Comparison of ENCODE assay signal across 11 cellular contexts in genomic region chr2:238120463-238121298, GRCh38. TPM values are rescaled to one million over a fixed set of nuclear protein-coding genes. Genes with fewer than 3 reads are reported as not detected.
DNase-seq lines count a peak whose midpoint lies in the region; ATAC-seq lines count a peak whose summit lies in the region.
"Had no signal": no experiment of that assay in that cellular context is flagged by ENCODE, and none has a peak within 500 bp of the region (broad histone marks: within the 10 kb centered on the region; RNA-seq: fewer than 3 reads in every experiment).

No MANE protein-coding gene starts in this region.

- DNase-seq in NCI-H2171 treated with DMSO at 0.1 percent for 48 hours (lab: John Stamatoyannopoulos, UW) (peak; percentile 35), NCI-H2171 (lab: John Stamatoyannopoulos, UW) (no peak), SK-N-DZ (ENCODE audit: low spot score) (peak; percentile 76), hepatic stellate cell (ENCODE audit: low spot score) (peak; percentile 47), skeletal muscle cell (ENCODE audit: low read depth) (peak; percentile 5), AG08395 (ENCODE audit: low spot score) (no peak)

- no peak overlapping the region for H3K4me3 ChIP-seq in skeletal muscle cell (ENCODE audit: low read depth, low read length)
- H3K4me3 ChIP-seq: upper lobe of left lung had no signal

- no peak for ATAC-seq in GM19023 (IDR thresholded peaks at IDR 0.05; ENCODE audit: unreplicated experiment)
- no peak for ATAC-seq in HG02870 (IDR thresholded peaks at IDR 0.05; ENCODE audit: unreplicated experiment)
- ATAC-seq: naive thymus-derived CD8-positive, alpha-beta T cell had no signal

RNA-seq across cellular contexts. Expression of gene KLHL30, which starts 17.8 kb away (rescaled TPM):
- polyA plus RNA-seq in SK-N-DZ (2014; cell fraction: cytosol; rRNA removed): 4.3 and 6.4 TPM in 2 replicates
- polyA plus RNA-seq in SK-N-DZ (2014; cell fraction: nucleus; rRNA removed): 6.6 and 8.2 TPM in 2 replicates
- polyA plus RNA-seq: keratinocyte; naive thymus-derived CD8-positive, alpha-beta T cell had no signal

RNA-seq across cellular contexts. Expression of gene ESPNL, which starts 20.5 kb away (rescaled TPM):
- polyA plus RNA-seq in SK-N-DZ (2014; cell fraction: cytosol; rRNA removed): 10.9 and 11.8 TPM in 2 replicates
- 29.8 and 39.1 TPM in 2 replicates for polyA plus RNA-seq in SK-N-DZ (2014; cell fraction: nucleus; rRNA removed)
- polyA plus RNA-seq: naive thymus-derived CD8-positive, alpha-beta T cell had no signal

RNA-seq across cellular contexts. Expression of gene ERFE, which starts 38.1 kb away (rescaled TPM):
- polyA plus RNA-seq in SK-N-DZ (2014; cell fraction: cytosol; rRNA removed): 4.6 and 6.2 TPM in 2 replicates
- polyA plus RNA-seq in SK-N-DZ (2014; cell fraction: nucleus; rRNA removed): 4.9 and 13.2 TPM in 2 replicates
- polyA plus RNA-seq: naive thymus-derived CD8-positive, alpha-beta T cell had no signal

RNA-seq across cellular contexts. Expression of gene SCLY, which starts 59.9 kb away (rescaled TPM):
- polyA plus RNA-seq in SK-N-DZ (2014; cell fraction: cytosol; rRNA removed): 78.3 and 103 TPM in 2 replicates
- 76.2 and 101 TPM in 2 replicates for polyA plus RNA-seq in SK-N-DZ (2014; cell fraction: nucleus; rRNA removed)

Comparison
In these comparisons a context has a peak if more than half of its experiments do, and no peak if none do; other contexts are left out.
1. DNase-seq: peak in NCI-H2171 treated with DMSO at 0.1 percent for 48 hours (single experiment), SK-N-DZ (single experiment), hepatic stellate cell (single experiment) and skeletal muscle cell (single experiment); none in NCI-H2171 (single experiment) and AG08395 (single experiment).